In genomic region chr9:89869774-89870173, GRCh38 we compare ENCODE assay signal across 20 cellular contexts.
DNase-seq lines count a peak whose midpoint lies in the region; ATAC-seq and TF ChIP-seq lines count a peak whose summit lies in the region.
"Had no signal": no experiment of that assay in that cellular context is flagged by ENCODE, and none has a peak within 500 bp of the region (broad histone marks: within the 10 kb centered on the region; RNA-seq: fewer than 3 reads in every experiment).

No MANE protein-coding gene starts in this region.

- no peaks in the 10 kb centered on the region for H3K9me3 ChIP-seq in BLaER1
- no peaks in the 10 kb centered on the region for H3K9me3 ChIP-seq in sigmoid colon

- no peak for TF ChIP-seq EP300 in sigmoid colon (IDR thresholded peaks at IDR 0.05)

- H3K36me3 ChIP-seq in BLaER1 (no peaks in the 10 kb centered on the region), sigmoid colon (no peaks in the 10 kb centered on the region)

- no peak overlapping the region for H3K27ac ChIP-seq in BLaER1
- H3K27ac ChIP-seq in sigmoid colon = no peak overlapping the region
- H3K27ac ChIP-seq in caudate nucleus (ENCODE audit: low read depth, low read length) = no peak overlapping the region
- H3K27ac ChIP-seq: RWPE1 had no signal

- no peak overlapping the region for H3K9ac ChIP-seq in BLaER1

- no peak for ATAC-seq in GM18498 (IDR thresholded peaks at IDR 0.05; ENCODE audit: unreplicated experiment)
- ATAC-seq: activated CD4-positive, CD25-positive, alpha-beta regulatory T cell treated with anti-CD3 and anti-CD28 coated beads, Interleukin-2, amount 50 U/mL, for 24 hours; natural killer cell had no signal

- 0 out of 2 replicates have a peak, but pooled peaks have one; percentile 1 for TF ChIP-seq CTCF in GM12874 (IDR thresholded peaks at IDR 0.05; ENCODE audit: insufficient read depth, low read depth, low read length)
- TF ChIP-seq CTCF in fibroblast of villous mesenchyme (IDR thresholded peaks at IDR 0.05; ENCODE audit: insufficient read depth, low read depth, low read length) = peak; percentile 18
- no peak for TF ChIP-seq CTCF in sigmoid colon (IDR thresholded peaks at IDR 0.05)

- no peak for DNase-seq in fibroblast of villous mesenchyme (ENCODE audit: low read depth)
- peak; percentile 30 for DNase-seq in sigmoid colon
- no peak for DNase-seq in NCI-H526 treated with DMSO at 0.1 percent for 48 hours (lab: John Stamatoyannopoulos, UW)
- no peak for DNase-seq in caudate nucleus (lab: John Stamatoyannopoulos, UW)
- DNase-seq: activated CD4-positive, alpha-beta memory T cell treated with anti-CD3 and anti-CD28 coated beads, Interleukin-2, amount 10 ng/mL, durations not matched to agents 7 days and 5 days; activated gamma-delta T cell; CD4-positive, CD25-positive, alpha-beta regulatory T cell; Karpas-422; natural killer cell; NCI-H1436 treated with DMSO at 0.1 percent for 48 hours; NCI-H345; NCI-H82; small intestine; stimulated activated CD4-positive, alpha-beta T cell treated with anti-CD3 and anti-CD28 coated beads, Interleukin-2, amount 100 ng/mL, for 24 hours; trophoblast cell had no signal

- H3K4me2 ChIP-seq in BLaER1 = peak overlapping the region; percentile 51

- 85 to 98% methylated on average over 1 of the region's 1 CpG for WGBS in sigmoid colon, 2 donors

- H3K27me3 ChIP-seq in BLaER1 (no peaks in the 10 kb centered on the region), sigmoid colon (no peaks in the 10 kb centered on the region)

- H3K4me3 ChIP-seq in BLaER1 (no peak overlapping the region), fibroblast of villous mesenchyme (ENCODE audit: low read depth, low read length) (no peak overlapping the region), sigmoid colon (no peak overlapping the region)

- no peaks in the 10 kb centered on the region for H4K20me1 ChIP-seq in BLaER1

- intact Hi-C loops in sigmoid colon (cut with DNase I) = loop anchor here (5.0 kb wide), 2 partner anchors 32 to 128 kb away; no protein-coding TSS in a partner anchor

- no peak for TF ChIP-seq POLR2A in sigmoid colon (IDR thresholded peaks at IDR 0.05)

- H3K4me1 ChIP-seq in BLaER1 (peaks cover 79% of the 10 kb centered on the region), sigmoid colon (peaks cover 0 to 46% (median 33%) of the 10 kb centered on the region in 4 donors)

Comparison
In these comparisons a context has a peak if more than half of its experiments do, and no peak if none do; other contexts are left out.
1. CTCF ChIP-seq: peak in GM12874 (single experiment) and fibroblast of villous mesenchyme (single experiment); none in sigmoid colon (0 of 4).